In the genomic region with DNA sequence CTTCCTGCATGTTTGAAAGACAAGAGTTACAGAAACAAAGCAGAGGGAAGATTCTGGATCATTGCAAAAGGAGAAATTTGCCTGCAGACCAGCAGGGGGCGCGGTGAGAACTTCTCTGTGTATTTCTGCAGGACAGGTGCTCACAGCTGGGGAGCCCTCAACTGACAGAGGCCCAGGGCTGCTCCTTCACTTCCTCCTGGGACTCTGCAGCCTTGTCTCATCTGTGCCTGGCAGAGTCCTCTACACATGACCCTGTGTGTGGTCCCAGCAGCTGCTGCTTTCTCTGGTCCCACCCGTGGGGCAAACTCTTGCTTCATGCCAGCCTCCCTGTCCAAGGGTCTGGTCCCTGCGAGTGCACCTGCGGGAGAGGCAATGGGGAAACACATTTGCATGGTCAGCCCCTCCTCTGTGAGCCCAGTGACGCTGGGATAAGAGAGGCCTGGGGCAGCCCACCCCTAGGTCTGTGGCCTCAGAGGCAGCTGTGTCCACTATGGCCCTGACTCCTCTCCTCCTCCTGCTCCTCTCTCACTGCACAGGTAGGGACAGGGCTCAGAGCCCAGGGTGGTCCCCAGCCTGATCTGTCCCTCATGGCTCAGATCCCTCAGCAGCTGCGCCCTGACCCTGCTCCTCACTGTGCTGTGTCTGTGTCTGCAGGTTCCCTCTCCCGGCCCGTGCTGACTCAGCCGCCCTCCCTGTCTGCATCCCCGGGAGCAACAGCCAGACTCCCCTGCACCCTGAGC, we compare ENCODE assay signal across 1 cellular context.
TF ChIP-seq lines count a peak whose summit lies in the region.

No MANE protein-coding gene starts in this region.

TF ChIP-seq in K562, 482 proteins besides CTCF, POLR2A, EP300 and RAD21 (continued from another document):
- TF ChIP-seq MAZ (CRISPR knock-in tag; conservative IDR thresholded peaks at IDR 0.05 in 1 of 2, IDR thresholded peaks at IDR 0.05 in 1 of 2) (peak in 1 of 2 experiments; percentile 58; a peak in 2 of 4 replicates), ELF4 (CRISPR knock-in tag; IDR thresholded peaks at IDR 0.05) (peak; percentile 60; the same call in 1 of the 2 replicates), ZBTB40 (IDR thresholded peaks at IDR 0.05) (no peak), ZBTB40 (CRISPR knock-in tag; IDR thresholded peaks at IDR 0.05) (peak; percentile 48; the same call in 1 of the 2 replicates), DNMT1 (IDR thresholded peaks at IDR 0.05) (no peak), PRMT5 (CRISPR knock-in tag; IDR thresholded peaks at IDR 0.05) (peak; percentile 76; the same call in 1 of the 2 replicates), ZBTB9 (CRISPR knock-in tag; IDR thresholded peaks at IDR 0.05) (peak; percentile 64; the same call in 1 of the 2 replicates), ZMIZ1 (IDR thresholded peaks at IDR 0.05; ENCODE audit: low read depth in 2 of 2, low read length in 2 of 2) (0 out of 4 replicates have a peak, but pooled peaks of 1 of the 2 experiments have one; percentile 37), HCFC1 (IDR thresholded peaks at IDR 0.05; ENCODE audit: low read depth, low read length) (0 out of 2 replicates have a peak, but pooled peaks have one; percentile 24), HMGXB4 (CRISPR knock-in tag; IDR thresholded peaks at IDR 0.05) (peak; percentile 64), CEBPG (CRISPR knock-in tag; IDR thresholded peaks at IDR 0.05) (0 out of 2 replicates have a peak, but pooled peaks have one; percentile 11), CEBPG (tag; conservative IDR thresholded peaks at IDR 0.05 in 1 of 2, IDR thresholded peaks at IDR 0.05 in 1 of 2) (no peak), STAG1 (CRISPR knock-in tag; IDR thresholded peaks at IDR 0.05; ENCODE audit: borderline replicate concordance) (no peak; the same call in 1 of the 2 replicates), ELF1 (tag; IDR thresholded peaks at IDR 0.05) (no peak), ZNF165 (CRISPR knock-in tag; IDR thresholded peaks at IDR 0.05; ENCODE audit: borderline replicate concordance) (peak; percentile 88), DEAF1 (CRISPR knock-in tag; IDR thresholded peaks at IDR 0.05) (peak; percentile 39; the same call in 1 of the 2 replicates), DACH1 (IDR thresholded peaks at IDR 0.05; ENCODE audit: partially characterized antibody) (peak; percentile 29), PHF8 (IDR thresholded peaks at IDR 0.05; ENCODE audit: borderline replicate concordance, low read length) (no peak), MYNN (IDR thresholded peaks at IDR 0.05) (no peak), MYNN (CRISPR knock-in tag; IDR thresholded peaks at IDR 0.05) (peak; percentile 61; the same call in 1 of the 2 replicates), ELF2 (CRISPR knock-in tag; IDR thresholded peaks at IDR 0.05) (no peak)
- TF ChIP-seq, protein P1, sequence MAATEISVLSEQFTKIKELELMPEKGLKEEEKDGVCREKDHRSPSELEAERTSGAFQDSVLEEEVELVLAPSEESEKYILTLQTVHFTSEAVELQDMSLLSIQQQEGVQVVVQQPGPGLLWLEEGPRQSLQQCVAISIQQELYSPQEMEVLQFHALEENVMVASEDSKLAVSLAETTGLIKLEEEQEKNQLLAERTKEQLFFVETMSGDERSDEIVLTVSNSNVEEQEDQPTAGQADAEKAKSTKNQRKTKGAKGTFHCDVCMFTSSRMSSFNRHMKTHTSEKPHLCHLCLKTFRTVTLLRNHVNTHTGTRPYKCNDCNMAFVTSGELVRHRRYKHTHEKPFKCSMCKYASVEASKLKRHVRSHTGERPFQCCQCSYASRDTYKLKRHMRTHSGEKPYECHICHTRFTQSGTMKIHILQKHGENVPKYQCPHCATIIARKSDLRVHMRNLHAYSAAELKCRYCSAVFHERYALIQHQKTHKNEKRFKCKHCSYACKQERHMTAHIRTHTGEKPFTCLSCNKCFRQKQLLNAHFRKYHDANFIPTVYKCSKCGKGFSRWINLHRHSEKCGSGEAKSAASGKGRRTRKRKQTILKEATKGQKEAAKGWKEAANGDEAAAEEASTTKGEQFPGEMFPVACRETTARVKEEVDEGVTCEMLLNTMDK (IDR thresholded peaks at IDR 0.05; ENCODE audit: borderline replicate concordance, insufficient read depth, low read depth, low read length, poor library complexity, severe bottlenecking), result peak; percentile 68
- TF ChIP-seq, protein P2, sequence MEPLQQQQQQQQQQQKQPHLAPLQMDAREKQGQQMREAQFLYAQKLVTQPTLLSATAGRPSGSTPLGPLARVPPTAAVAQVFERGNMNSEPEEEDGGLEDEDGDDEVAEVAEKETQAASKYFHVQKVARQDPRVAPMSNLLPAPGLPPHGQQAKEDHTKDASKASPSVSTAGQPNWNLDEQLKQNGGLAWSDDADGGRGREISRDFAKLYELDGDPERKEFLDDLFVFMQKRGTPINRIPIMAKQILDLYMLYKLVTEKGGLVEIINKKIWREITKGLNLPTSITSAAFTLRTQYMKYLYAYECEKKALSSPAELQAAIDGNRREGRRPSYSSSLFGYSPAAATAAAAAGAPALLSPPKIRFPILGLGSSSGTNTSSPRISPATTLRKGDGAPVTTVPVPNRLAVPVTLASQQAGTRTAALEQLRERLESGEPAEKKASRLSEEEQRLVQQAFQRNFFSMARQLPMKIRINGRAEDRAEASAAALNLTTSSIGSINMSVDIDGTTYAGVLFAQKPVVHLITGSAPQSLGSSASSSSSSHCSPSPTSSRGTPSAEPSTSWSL (CRISPR knock-in tag; IDR thresholded peaks at IDR 0.05; ENCODE audit: borderline replicate concordance), result no peak
